In genomic region chr2:207533609-207534008, GRCh38 we compare ENCODE assay signal across 13 cellular contexts. TPM values are rescaled to one million over a fixed set of nuclear protein-coding genes. Genes with fewer than 3 reads are reported as not detected.
A peak's percentile ranks its signal among the peaks of the same experiment; 100 is the strongest.
DNase-seq lines count a peak whose midpoint lies in the region; ATAC-seq and TF ChIP-seq lines count a peak whose summit lies in the region.
"Had no signal": no experiment of that assay in that cellular context is flagged by ENCODE, and none has a peak within 500 bp of the region (broad histone marks: within the 10 kb centered on the region; RNA-seq: fewer than 3 reads in every experiment).

No MANE protein-coding gene starts in this region.

- peak overlapping the region in 2 of 3 donors; percentile 29 to 84 for H3K4me3 Mint-ChIP-seq in T-cell
- H3K4me3 Mint-ChIP-seq in immature natural killer cell = peak overlapping the region in 1 of 5 donors; percentile 25
- H3K4me3 Mint-ChIP-seq in endothelial cell (ENCODE audit: unreplicated experiment) = no peak overlapping the region

- no peak for ATAC-seq in Right ventricle myocardium inferior
- no peak for ATAC-seq in T-cell (replicated peaks in 1 of 4)
- ATAC-seq in upper lobe of right lung = no peak
- no peak for ATAC-seq in GM21529 (IDR thresholded peaks at IDR 0.05; ENCODE audit: unreplicated experiment)
- no peak for ATAC-seq in GM18873 (IDR thresholded peaks at IDR 0.05; ENCODE audit: low FRiP score, unreplicated experiment)

- H3K36me3 Mint-ChIP-seq in T-cell = peaks cover 7% of the 10 kb centered on the region
- H3K36me3 Mint-ChIP-seq in immature natural killer cell = no peaks in the 10 kb centered on the region
- peaks cover 15% of the 10 kb centered on the region for H3K36me3 Mint-ChIP-seq in endothelial cell (ENCODE audit: low read depth, unreplicated experiment)

- no peak for DNase-seq in right atrium auricular region (ENCODE audit: low spot score)
- no peak for DNase-seq in Right ventricle myocardium inferior (ENCODE audit: missing footprints)
- DNase-seq in T-cell = no peak
- DNase-seq in immature natural killer cell = no peak
- DNase-seq in upper lobe of right lung = no peak
- DNase-seq in endothelial cell (ENCODE audit: low spot score) = no peak
- DNase-seq: cerebellar nuclear complex; DMS 273 treated with DMSO at 0.1 percent for 48 hours; head of caudate nucleus; Right ventricle myocardium superior; stimulated activated CD4-positive, alpha-beta T cell treated with anti-CD3 and anti-CD28 coated beads, Interleukin-4, amount 100 ng/mL, for 1 hour had no signal

- peaks cover 46 to 67% (median 62%) of the 10 kb centered on the region in 3 donors for H3K4me1 Mint-ChIP-seq in T-cell
- peaks cover 63 to 70% of the 10 kb centered on the region in 2 donors for H3K4me1 Mint-ChIP-seq in immature natural killer cell
- H3K4me1 Mint-ChIP-seq in endothelial cell (ENCODE audit: unreplicated experiment) = peaks cover 40% of the 10 kb centered on the region

- no peaks in the 10 kb centered on the region for H3K9me3 Mint-ChIP-seq in T-cell
- H3K9me3 Mint-ChIP-seq in immature natural killer cell = peaks cover 0 to 2% (median 0%) of the 10 kb centered on the region in 6 donors
- no peaks in the 10 kb centered on the region for H3K9me3 Mint-ChIP-seq in endothelial cell (ENCODE audit: unreplicated experiment)

- H3K27me3 Mint-ChIP-seq in T-cell = no peaks in the 10 kb centered on the region
- peaks cover 21 to 34% (median 25%) of the 10 kb centered on the region in 3 donors for H3K27me3 Mint-ChIP-seq in immature natural killer cell (ENCODE audit: low read depth in 3 of 3)
- H3K27me3 Mint-ChIP-seq in endothelial cell (ENCODE audit: unreplicated experiment) = peaks cover 11% of the 10 kb centered on the region

- peaks cover 0 to 56% of the 10 kb centered on the region in 2 donors for H3K4me1 ChIP-seq in right atrium auricular region
- peaks cover 41% of the 10 kb centered on the region for H3K4me1 ChIP-seq in upper lobe of right lung

- H3K27ac Mint-ChIP-seq in T-cell (peak overlapping the region; percentile 79 to 82), immature natural killer cell (peak overlapping the region; percentile 52 to 80 (median 72)), endothelial cell (ENCODE audit: unreplicated experiment) (no peak overlapping the region)

- TF ChIP-seq CTCF in right atrium auricular region (IDR thresholded peaks at IDR 0.05) (no peak), upper lobe of right lung (IDR thresholded peaks at IDR 0.05) (no peak), endothelial cell (IDR thresholded peaks at IDR 0.05; ENCODE audit: unreplicated experiment) (no peak)

- POLR2A ChIA-PET in T-cell (lab: Charles Lee) = interaction anchor here (0.6 to 2.6 kb wide), 14 partner anchors 10 to 603 kb away, joined by 3 to 10 read pairs (median 4); partner anchors contain the start of gene CCNYL1 (in 1 of the 2)

- H3K4me3 ChIP-seq in right atrium auricular region (no peak overlapping the region), upper lobe of right lung (no peak overlapping the region)

- CTCF ChIA-PET in T-cell (lab: Charles Lee) = interaction anchor here (0.6 to 1.7 kb wide), 5 partner anchors 10 to 334 kb away, joined by 3 to 4 read pairs (median 3); no protein-coding TSS in a partner anchor

- H3K9me3 ChIP-seq in right atrium auricular region (no peaks in the 10 kb centered on the region), upper lobe of right lung (no peaks in the 10 kb centered on the region)

- no peaks in the 10 kb centered on the region for H3K36me3 ChIP-seq in right atrium auricular region
- no peaks in the 10 kb centered on the region for H3K36me3 ChIP-seq in upper lobe of right lung

- no peaks in the 10 kb centered on the region for H3K27me3 ChIP-seq in right atrium auricular region
- no peaks in the 10 kb centered on the region for H3K27me3 ChIP-seq in upper lobe of right lung

- intact Hi-C loops in Right ventricle myocardium inferior (cut with DNase I) (no loop called here), upper lobe of right lung (cut with DNase I) (no loop called here)

- H3K27ac ChIP-seq in right atrium auricular region (peak overlapping the region; percentile 92 to 95), upper lobe of right lung (peak overlapping the region; percentile 45)

RNA-seq across cellular contexts. Expression of gene CREB1, which starts 3.8 kb away (rescaled TPM):
- 10 to 100 TPM; 32.5 to 32.9 TPM for total RNA-seq in right atrium auricular region
- 57.0 TPM for total RNA-seq in Right ventricle myocardium inferior
- 100 to 1,000 TPM in 3 of 5 donors, 10 to 100 TPM in 2; 94.0 to 118 (median 100) TPM for total RNA-seq in T-cell
- 10 to 100 TPM; 48.7 to 64.8 (median 59.4) TPM for polyA plus RNA-seq in immature natural killer cell
- 60.2 TPM for total RNA-seq in upper lobe of right lung
- 76.8 TPM for total RNA-seq in endothelial cell (ENCODE audit: unreplicated experiment)
